15 cellular contexts compared by ENCODE assay signal in the genomic region with DNA sequence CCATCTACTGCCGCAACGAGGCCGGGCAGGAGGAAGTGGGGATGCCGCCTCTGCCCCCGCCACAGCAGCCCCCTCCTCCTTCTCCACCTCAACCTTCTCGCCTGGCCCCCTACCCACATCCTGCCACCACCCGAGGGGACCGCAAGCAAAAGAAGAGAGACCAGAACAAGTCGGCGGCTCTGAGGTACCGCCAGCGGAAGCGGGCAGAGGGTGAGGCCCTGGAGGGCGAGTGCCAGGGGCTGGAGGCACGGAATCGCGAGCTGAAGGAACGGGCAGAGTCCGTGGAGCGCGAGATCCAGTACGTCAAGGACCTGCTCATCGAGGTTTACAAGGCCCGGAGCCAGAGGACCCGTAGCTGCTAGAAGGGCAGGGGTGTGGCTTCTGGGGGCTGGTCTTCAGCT. TPM values are rescaled to one million over a fixed set of nuclear protein-coding genes. Genes with fewer than 3 reads are reported as not detected.
DNase-seq lines count a peak whose midpoint lies in the region; ATAC-seq lines count a peak whose summit lies in the region.
"Had no signal": no experiment of that assay in that cellular context is flagged by ENCODE, and none has a peak within 500 bp of the region (broad histone marks: within the 10 kb centered on the region; RNA-seq: fewer than 3 reads in every experiment).

No MANE protein-coding gene starts in this region.

- DNase-seq in stimulated activated CD4-positive, alpha-beta T cell treated with anti-CD3 and anti-CD28 coated beads, Interleukin-15, amount 100 ng/mL, for 24 hours: peak; percentile 51
- no peak for DNase-seq in stimulated activated CD4-positive, alpha-beta T cell treated with anti-CD3 and anti-CD28 coated beads, Interleukin-4, amount 100 ng/mL, for 1 hour
- DNase-seq in activated T-cell treated with anti-CD3 and anti-CD28 coated beads, Interleukin-2, amount 50 U/mL, for 4 hours: no peak
- peak; percentile 20 for DNase-seq in effector CD4-positive, alpha-beta T cell
- peak; percentile 55 to 72 for DNase-seq in aorta
- no peak for DNase-seq in NCI-H2081 (lab: John Stamatoyannopoulos, UW)
- no peak for DNase-seq in OCI-M2 (lab: John Stamatoyannopoulos, UW; ENCODE audit: unreplicated experiment)
- DNase-seq: foreskin fibroblast, mesenchymal stem cell, NCI-H1092 treated with DMSO at 0.1 percent for 48 hours, nucleus accumbens had no signal

- H3K4me3 ChIP-seq in aorta (ENCODE audit: low read length in 2 of 2): no peak overlapping the region
- H3K4me3 ChIP-seq: skin epidermis had no signal

- intact Hi-C loops in aorta (cut with DNase I): loop anchor here in 1 of 2 donors (10.0 kb wide), 1 partner anchor 202 kb away; no protein-coding TSS in a partner anchor

- peaks cover 46% of the 10 kb centered on the region for H3K4me1 Mint-ChIP-seq in activated T-cell treated with anti-CD3 and anti-CD28 coated beads, Interleukin-2, amount 50 U/mL, for 4 hours (ENCODE audit: low read depth)

- H3K9me3 ChIP-seq in aorta (ENCODE audit: control insufficient read depth, low read length): no peaks in the 10 kb centered on the region

- H3K9me3 Mint-ChIP-seq in activated T-cell treated with anti-CD3 and anti-CD28 coated beads, Interleukin-2, amount 50 U/mL, for 4 hours: peaks cover 8% of the 10 kb centered on the region

- no peaks in the 10 kb centered on the region for H3K36me3 ChIP-seq in aorta (ENCODE audit: control insufficient read depth in 1 of 2, insufficient read depth in 2 of 2, low read length in 1 of 2)

- no peak overlapping the region for H3K27ac ChIP-seq in aorta (ENCODE audit: low read depth in 1 of 2, low read length in 2 of 2)

- H3K27me3 Mint-ChIP-seq in activated T-cell treated with anti-CD3 and anti-CD28 coated beads, Interleukin-2, amount 50 U/mL, for 4 hours (ENCODE audit: low read depth): no peaks in the 10 kb centered on the region

- WGBS in aorta, 2 donors: 96% methylated on average over 21 to 25 of the region's 25 CpGs

- no peaks in the 10 kb centered on the region for H3K27me3 ChIP-seq in aorta (ENCODE audit: control insufficient read depth in 1 of 2, insufficient read depth in 2 of 2, low read length in 1 of 2)

- ATAC-seq in activated T-cell treated with anti-CD3 and anti-CD28 coated beads, Interleukin-2, amount 50 U/mL, for 4 hours: no peak
- ATAC-seq in aorta (ENCODE audit: low FRiP score) (no peak), HG02759 (IDR thresholded peaks at IDR 0.05; ENCODE audit: unreplicated experiment) (no peak)

- H3K4me1 ChIP-seq in aorta (ENCODE audit: control insufficient read depth in 1 of 2, insufficient read depth in 2 of 2, low read length in 2 of 2): no peaks in the 10 kb centered on the region

- H3K4me3 Mint-ChIP-seq in activated T-cell treated with anti-CD3 and anti-CD28 coated beads, Interleukin-2, amount 50 U/mL, for 4 hours: peak overlapping the region; percentile 21

- peaks cover 21% of the 10 kb centered on the region for H3K36me3 Mint-ChIP-seq in activated T-cell treated with anti-CD3 and anti-CD28 coated beads, Interleukin-2, amount 50 U/mL, for 4 hours (ENCODE audit: insufficient read depth)

RNA-seq across cellular contexts. Expression of a gene that starts 3.4 kb away (rescaled TPM):
- 100 to 1,000 TPM; 172 to 189 (median 184) TPM for total RNA-seq in activated T-cell treated with anti-CD3 and anti-CD28 coated beads, Interleukin-2, amount 50 U/mL, for 4 hours
- total RNA-seq in aorta: 10 to 100 TPM; 27.7 to 39.8 TPM
- 10 to 100 TPM; 13.3 to 17.3 TPM for polyA plus RNA-seq in aorta

RNA-seq across cellular contexts. Expression of a gene that starts 3.7 kb away (rescaled TPM):
- 10 to 100 TPM; 58.4 to 73.1 (median 60.6) TPM for total RNA-seq in activated T-cell treated with anti-CD3 and anti-CD28 coated beads, Interleukin-2, amount 50 U/mL, for 4 hours
- total RNA-seq in aorta: 10 to 100 TPM; 13.8 to 43.3 TPM
- polyA plus RNA-seq in aorta: 10 to 100 TPM; 11.6 to 24.0 TPM

RNA-seq across cellular contexts. Expression of a gene that starts 28.2 kb away (rescaled TPM):
- total RNA-seq in activated T-cell treated with anti-CD3 and anti-CD28 coated beads, Interleukin-2, amount 50 U/mL, for 4 hours: not detected
- 1 to 10 TPM; 1.8 to 3.1 TPM for total RNA-seq in aorta
- 1 to 10 TPM in 1 of 2 donors, under 1 TPM in 1; 0.82 to 1.4 TPM for polyA plus RNA-seq in aorta
- total RNA-seq: activated CD8-positive, alpha-beta memory T cell treated with anti-CD3 and anti-CD28 coated beads for 36 hours had no signal
- polyA plus RNA-seq: AG04450 had no signal

RNA-seq across cellular contexts. Expression of a gene that starts 36.0 kb away (rescaled TPM):
- total RNA-seq in activated T-cell treated with anti-CD3 and anti-CD28 coated beads, Interleukin-2, amount 50 U/mL, for 4 hours: 10 to 100 TPM; 24.7 to 52.7 (median 36.4) TPM
- total RNA-seq in aorta: 1 to 10 TPM in 1 of 2 donors, under 1 TPM in 1; 0.84 to 7.2 TPM
- polyA plus RNA-seq in aorta: under 1 TPM in 1 of 2 donors, not detected in 1; 0.50 TPM

RNA-seq across cellular contexts. Expression of a gene that starts 55.2 kb away (rescaled TPM):
- 10 to 100 TPM; 29.1 to 30.5 (median 29.3) TPM for total RNA-seq in activated T-cell treated with anti-CD3 and anti-CD28 coated beads, Interleukin-2, amount 50 U/mL, for 4 hours
- total RNA-seq in aorta: 10 to 100 TPM; 41.1 to 52.4 TPM
- 100 to 1,000 TPM in 1 of 2 donors, 10 to 100 TPM in 1; 22.7 to 102 TPM for polyA plus RNA-seq in aorta

Comparison
In these comparisons a context has a peak if more than half of its experiments do, and no peak if none do; other contexts are left out.
1. DNase-seq: peak in stimulated activated CD4-positive, alpha-beta T cell treated with anti-CD3 and anti-CD28 coated beads, Interleukin-15, amount 100 ng/mL, for 24 hours (single experiment), effector CD4-positive, alpha-beta T cell (single experiment) and aorta (2 of 2); none in stimulated activated CD4-positive, alpha-beta T cell treated with anti-CD3 and anti-CD28 coated beads, Interleukin-4, amount 100 ng/mL, for 1 hour (single experiment), activated T-cell treated with anti-CD3 and anti-CD28 coated beads, Interleukin-2, amount 50 U/mL, for 4 hours (single experiment), NCI-H2081 (0 of 2) and OCI-M2 (single experiment).
2. RNA of a gene that starts 3.4 kb away (total RNA-seq): 172 to 189 TPM in activated T-cell treated with anti-CD3 and anti-CD28 coated beads, Interleukin-2, amount 50 U/mL, for 4 hours; 27.7 to 39.8 TPM in aorta; every median in the first group is over 4 times any median in the second.